ENCODE assay signal across 15 cellular contexts in genomic region chr16:87657621-87658192, GRCh38. TPM values are rescaled to one million over a fixed set of nuclear protein-coding genes. Genes with fewer than 3 reads are reported as not detected.
DNase-seq lines count a peak whose midpoint lies in the region; ATAC-seq and TF ChIP-seq lines count a peak whose summit lies in the region.
"Had no signal": no experiment of that assay in that cellular context is flagged by ENCODE, and none has a peak within 500 bp of the region (broad histone marks: within the 10 kb centered on the region; RNA-seq: fewer than 3 reads in every experiment).

No MANE protein-coding gene starts in this region.

- H3K36me3 ChIP-seq in GM23338 (ENCODE audit: insufficient read depth): no peaks in the 10 kb centered on the region
- H3K36me3 ChIP-seq: pancreas, upper lobe of right lung had no signal

- H4K20me1 ChIP-seq in GM23338 (replicated peaks; ENCODE audit: insufficient read depth): peaks cover 13% of the 10 kb centered on the region; the same call in 1 of the 2 replicates

- no peaks in the 10 kb centered on the region; the same call in 2 of the 3 replicates for H3K9me3 Mint-ChIP-seq in GM23338

- intact Hi-C loops in posterior cingulate gyrus (cut with DNase I): no loop called here

- no peak overlapping the region for H3K4me2 ChIP-seq in GM23338

- TF ChIP-seq CTCF in GM23338 (conservative IDR thresholded peaks at IDR 0.05; ENCODE audit: low read depth in 2 of 2) (no peak), foreskin keratinocyte (conservative IDR thresholded peaks at IDR 0.05) (no peak)

- H3K27ac Mint-ChIP-seq in GM23338: no peak overlapping the region; the same call in 1 of the 2 replicates

- no peak overlapping the region for H3K4me3 ChIP-seq in GM23338
- H3K4me3 ChIP-seq: pancreas, SK-N-MC, upper lobe of right lung had no signal

- H3K27me3 Mint-ChIP-seq in GM23338 (ENCODE audit: insufficient read depth, low read depth, poor library complexity): peaks cover 13% of the 10 kb centered on the region

- H3K27me3 ChIP-seq in GM23338 (ENCODE audit: insufficient read depth) (no peaks in the 10 kb centered on the region), foreskin keratinocyte (peaks cover 4% of the 10 kb centered on the region)
- H3K27me3 ChIP-seq: pancreas had no signal

- peak; percentile 72 for ATAC-seq in GM23338
- ATAC-seq in foreskin keratinocyte: peak; percentile 14
- ATAC-seq in GM18498 (IDR thresholded peaks at IDR 0.05; ENCODE audit: unreplicated experiment): no peak
- ATAC-seq: pancreas, upper lobe of right lung had no signal

- peaks cover 35% of the 10 kb centered on the region for H3K4me1 Mint-ChIP-seq in GM23338

- peaks cover 7% of the 10 kb centered on the region; the same call in 1 of the 2 replicates for H3F3A ChIP-seq in GM23338 (replicated peaks; ENCODE audit: low read depth)

- H3K4me3 Mint-ChIP-seq in GM23338: no peak overlapping the region

- H3K4me1 ChIP-seq in GM23338 (ENCODE audit: insufficient read depth): peaks cover 13% of the 10 kb centered on the region
- no peaks in the 10 kb centered on the region for H3K4me1 ChIP-seq in foreskin keratinocyte
- H3K4me1 ChIP-seq: pancreas, upper lobe of right lung had no signal

- H3K36me3 Mint-ChIP-seq in GM23338 (ENCODE audit: low read depth): no peaks in the 10 kb centered on the region; the same call in 1 of the 3 replicates

- DNase-seq in DMS 273 treated with DMSO at 0.1 percent for 48 hours (lab: John Stamatoyannopoulos, UW) (peak; percentile 10), GM23338 (ENCODE audit: low spot score) (peak; percentile 81), RPMI8226 (peak; percentile 33), foreskin keratinocyte (peak in 1 of 2 donors; percentile 6), NCI-H774 (lab: John Stamatoyannopoulos, UW) (no peak), posterior cingulate gyrus (no peak)
- DNase-seq: activated T-cell treated with anti-CD3 and anti-CD28 coated beads for 4 hours; HCEC 1CT; NCI-H1436 treated with DMSO at 0.1 percent for 48 hours; pancreas; stimulated activated CD4-positive, alpha-beta T cell treated with anti-CD3 and anti-CD28 coated beads, Interleukin-4, amount 100 ng/mL, for 4 hours; upper lobe of right lung had no signal

- H3K27ac ChIP-seq in GM23338 (ENCODE audit: low read depth): no peak overlapping the region
- H3K27ac ChIP-seq in foreskin keratinocyte: no peak overlapping the region
- H3K27ac ChIP-seq: pancreas, SK-N-MC, upper lobe of right lung had no signal

- H3K79me2 ChIP-seq in GM23338 (replicated peaks; ENCODE audit: insufficient read depth): no peaks in the 10 kb centered on the region

- H3K9me2 ChIP-seq in GM23338 (ENCODE audit: insufficient read depth): no peaks in the 10 kb centered on the region

- H2AFZ ChIP-seq in GM23338: no peak overlapping the region

TF ChIP-seq in GM23338, 12 proteins besides CTCF, POLR2A, EP300 and RAD21:
- no peak for TF ChIP-seq CREB1 (CRISPR knock-in tag; IDR thresholded peaks at IDR 0.05; ENCODE audit: low read depth)
- TF ChIP-seq, protein P1, sequence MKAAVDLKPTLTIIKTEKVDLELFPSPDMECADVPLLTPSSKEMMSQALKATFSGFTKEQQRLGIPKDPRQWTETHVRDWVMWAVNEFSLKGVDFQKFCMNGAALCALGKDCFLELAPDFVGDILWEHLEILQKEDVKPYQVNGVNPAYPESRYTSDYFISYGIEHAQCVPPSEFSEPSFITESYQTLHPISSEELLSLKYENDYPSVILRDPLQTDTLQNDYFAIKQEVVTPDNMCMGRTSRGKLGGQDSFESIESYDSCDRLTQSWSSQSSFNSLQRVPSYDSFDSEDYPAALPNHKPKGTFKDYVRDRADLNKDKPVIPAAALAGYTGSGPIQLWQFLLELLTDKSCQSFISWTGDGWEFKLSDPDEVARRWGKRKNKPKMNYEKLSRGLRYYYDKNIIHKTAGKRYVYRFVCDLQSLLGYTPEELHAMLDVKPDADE (IDR thresholded peaks at IDR 0.05): peak; percentile 39; the same call in 1 of the 2 replicates

RNA-seq across cellular contexts. Expression of gene JPH3, which starts 55.4 kb away (rescaled TPM):
- total RNA-seq in GM23338 (2014; rRNA removed; shearing (Covaris generic)): 35.2 and 38.3 TPM in 2 replicates
- polyA plus RNA-seq in GM23338 (2016; fragmentation: Nextera tagmentation; extraction: Ambion mirVana) (8.4 and 8.8 TPM in 2 replicates), foreskin keratinocyte (not detected in 2 replicates)
- not detected in 2 replicates for total RNA-seq in foreskin keratinocyte
- total RNA-seq: lower leg skin had no signal

Comparison
In these comparisons a context has a peak if more than half of its experiments do, and no peak if none do; other contexts are left out.
1. DNase-seq: peak in DMS 273 treated with DMSO at 0.1 percent for 48 hours (single experiment), GM23338 (single experiment) and RPMI8226 (single experiment); none in NCI-H774 (single experiment) and posterior cingulate gyrus (0 of 10).
2. RNA of gene JPH3, which starts 55.4 kb away (total RNA-seq): 35.2 to 38.3 TPM in GM23338; not detected in foreskin keratinocyte; every median in the first group is over 10 times any median in the second.